ENCODE assay signal across 17 cellular contexts in the genomic region with DNA sequence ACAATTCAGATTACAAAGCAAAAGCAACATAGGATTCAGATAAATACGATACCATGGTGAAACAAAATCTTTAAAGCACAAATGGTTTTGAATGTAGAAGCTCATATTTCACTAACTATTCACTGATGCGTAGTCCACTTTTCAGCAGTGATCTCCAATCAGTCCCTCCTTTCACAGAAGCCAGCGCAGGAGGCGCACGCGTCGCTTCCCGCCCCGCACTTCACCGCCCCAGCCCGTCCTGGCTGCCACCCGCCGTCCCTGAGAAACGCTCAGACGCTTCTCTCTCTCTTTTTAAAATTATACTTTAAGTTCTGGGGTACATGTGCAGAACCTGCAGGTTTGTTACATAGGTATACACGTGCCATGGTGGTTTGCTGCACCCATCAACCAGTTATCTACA. TPM values are rescaled to one million over a fixed set of nuclear protein-coding genes. Genes with fewer than 3 reads are reported as not detected.
DNase-seq lines count a peak whose midpoint lies in the region; ATAC-seq and TF ChIP-seq lines count a peak whose summit lies in the region.
"Had no signal": no experiment of that assay in that cellular context is flagged by ENCODE, and none has a peak within 500 bp of the region (broad histone marks: within the 10 kb centered on the region; RNA-seq: fewer than 3 reads in every experiment).

No MANE protein-coding gene starts in this region.

- no peak overlapping the region for H3K27ac Mint-ChIP-seq in activated naive CD8-positive, alpha-beta T cell treated with anti-CD3 and anti-CD28 coated beads, Interleukin-2, amount 50 U/mL, for 24 hours
- H3K27ac Mint-ChIP-seq in mesothelial cell of epicardium: no peak overlapping the region
- no peak overlapping the region for H3K27ac Mint-ChIP-seq in activated T-helper 2 cell treated with anti-CD3 and anti-CD28 coated beads, Interferon-gamma antibody, Interleukin-2, Interleukin-4, amounts not matched to agents 10 μg/mL and 5 μg/mL and 100 μg/mL, durations not matched to agents 14 hours and 24 hours and 36 hours
- no peak overlapping the region for H3K27ac Mint-ChIP-seq in endothelial cell (ENCODE audit: unreplicated experiment)

- no peak for ATAC-seq in right cardiac atrium
- ATAC-seq in activated naive CD8-positive, alpha-beta T cell treated with anti-CD3 and anti-CD28 coated beads, Interleukin-2, amount 50 U/mL, for 24 hours: no peak
- no peak for ATAC-seq in GM19395 (IDR thresholded peaks at IDR 0.05; ENCODE audit: unreplicated experiment)
- ATAC-seq: PC-3 had no signal

- intact Hi-C loops in left ventricle myocardium inferior (cut with micrococcal nuclease): no loop called here
- intact Hi-C loops in right cardiac atrium (cut with DNase I): no loop called here
- intact Hi-C loops in vagina (cut with DNase I): loop anchor here (5.0 kb wide), 2 partner anchors 80 to 145 kb away; partner anchors contain the start of genes ANKLE2 and GOLGA3
- intact Hi-C loops in activated T-helper 2 cell treated with anti-CD3 and anti-CD28 coated beads, Interferon-gamma antibody, Interleukin-2, Interleukin-4, amounts not matched to agents 10 μg/mL and 5 μg/mL and 100 μg/mL, durations not matched to agents 14 hours and 24 hours and 36 hours (cut with micrococcal nuclease): loop anchor here (5.0 kb wide), 2 partner anchors 130 to 145 kb away; partner anchors contain the start of genes ANKLE2 and ZNF84

- TF ChIP-seq CTCF in left ventricle myocardium inferior (IDR thresholded peaks at IDR 0.05; ENCODE audit: borderline replicate concordance) (no peak), mesothelial cell of epicardium (IDR thresholded peaks at IDR 0.05; ENCODE audit: unreplicated experiment) (no peak), vagina (IDR thresholded peaks at IDR 0.05) (no peak), endothelial cell (IDR thresholded peaks at IDR 0.05; ENCODE audit: unreplicated experiment) (no peak)

- H3K27ac ChIP-seq in left ventricle myocardium inferior (replicated peaks): peak overlapping the region; percentile 81
- H3K27ac ChIP-seq in right cardiac atrium (ENCODE audit: low read length): no peak overlapping the region
- peak overlapping the region; percentile 37 for H3K27ac ChIP-seq in vagina
- H3K27ac ChIP-seq: C4-2B had no signal

- H3K9me3 ChIP-seq in left ventricle myocardium inferior (replicated peaks): peaks cover 18% of the 10 kb centered on the region
- no peaks in the 10 kb centered on the region for H3K9me3 ChIP-seq in right cardiac atrium (ENCODE audit: control insufficient read depth, low read length)
- peaks cover 5% of the 10 kb centered on the region for H3K9me3 ChIP-seq in vagina
- H3K9me3 ChIP-seq: HAP-1 had no signal

- H3K36me3 ChIP-seq in left ventricle myocardium inferior (peaks cover 4% of the 10 kb centered on the region), vagina (no peaks in the 10 kb centered on the region)
- H3K36me3 ChIP-seq: HAP-1 had no signal

- 21% methylated on average over 16 of the region's 16 CpGs for WGBS in right cardiac atrium

- peaks cover 9% of the 10 kb centered on the region for H3K9me3 Mint-ChIP-seq in activated naive CD8-positive, alpha-beta T cell treated with anti-CD3 and anti-CD28 coated beads, Interleukin-2, amount 50 U/mL, for 24 hours
- peaks cover 37% of the 10 kb centered on the region for H3K9me3 Mint-ChIP-seq in mesothelial cell of epicardium
- peaks cover 35% of the 10 kb centered on the region for H3K9me3 Mint-ChIP-seq in activated T-helper 2 cell treated with anti-CD3 and anti-CD28 coated beads, Interferon-gamma antibody, Interleukin-2, Interleukin-4, amounts not matched to agents 10 μg/mL and 5 μg/mL and 100 μg/mL, durations not matched to agents 14 hours and 24 hours and 36 hours
- peaks cover 5% of the 10 kb centered on the region for H3K9me3 Mint-ChIP-seq in endothelial cell (ENCODE audit: unreplicated experiment)

- no peak for TF ChIP-seq POLR2A in vagina (IDR thresholded peaks at IDR 0.05)

- H3K4me3 ChIP-seq in left ventricle myocardium inferior: peak overlapping the region; percentile 72
- H3K4me3 ChIP-seq in right cardiac atrium (ENCODE audit: low read length): no peak overlapping the region
- peak overlapping the region; percentile 63 to 78 for H3K4me3 ChIP-seq in vagina
- H3K4me3 ChIP-seq: HAP-1 had no signal

- H3K4me1 Mint-ChIP-seq in activated naive CD8-positive, alpha-beta T cell treated with anti-CD3 and anti-CD28 coated beads, Interleukin-2, amount 50 U/mL, for 24 hours: peaks cover 16% of the 10 kb centered on the region
- H3K4me1 Mint-ChIP-seq in mesothelial cell of epicardium (peaks cover 2% of the 10 kb centered on the region), endothelial cell (ENCODE audit: unreplicated experiment) (no peaks in the 10 kb centered on the region)
- H3K4me1 Mint-ChIP-seq in activated T-helper 2 cell treated with anti-CD3 and anti-CD28 coated beads, Interferon-gamma antibody, Interleukin-2, Interleukin-4, amounts not matched to agents 10 μg/mL and 5 μg/mL and 100 μg/mL, durations not matched to agents 14 hours and 24 hours and 36 hours (ENCODE audit: low read depth): peaks cover 4% of the 10 kb centered on the region

- H3K4me1 ChIP-seq in left ventricle myocardium inferior: peaks cover 26% of the 10 kb centered on the region
- no peaks in the 10 kb centered on the region for H3K4me1 ChIP-seq in right cardiac atrium (ENCODE audit: control insufficient read depth, insufficient read depth, low read length)
- H3K4me1 ChIP-seq in vagina: peaks cover 20% of the 10 kb centered on the region
- H3K4me1 ChIP-seq: HAP-1 had no signal

- no peak for DNase-seq in left ventricle myocardium inferior
- no peak for DNase-seq in right cardiac atrium
- no peak for DNase-seq in activated naive CD8-positive, alpha-beta T cell treated with anti-CD3 and anti-CD28 coated beads, Interleukin-2, amount 50 U/mL, for 24 hours
- DNase-seq in mesothelial cell of epicardium (ENCODE audit: low spot score in 2 of 2, unreplicated experiment in 2 of 2): no peak
- no peak for DNase-seq in vagina (ENCODE audit: extremely low spot score in 2 of 2)
- no peak for DNase-seq in activated T-helper 2 cell treated with anti-CD3 and anti-CD28 coated beads, Interferon-gamma antibody, Interleukin-2, Interleukin-4, amounts not matched to agents 10 μg/mL and 5 μg/mL and 100 μg/mL, durations not matched to agents 14 hours and 24 hours and 36 hours (ENCODE audit: low spot score)
- no peak for DNase-seq in endothelial cell (ENCODE audit: low spot score)
- DNase-seq: activated CD4-positive, alpha-beta T cell treated with anti-CD3 and anti-CD28 coated beads for 4 hours; activated naive CD8-positive, alpha-beta T cell treated with anti-CD3 and anti-CD28 coated beads, Interleukin-2, amount 10 ng/mL, durations not matched to agents 7 days and 5 days; cerebellar nuclear complex; GF-D8; NCI-H226; PC-3; stimulated activated CD4-positive, alpha-beta T cell treated with anti-CD3 and anti-CD28 coated beads, Interleukin-2, amount 100 ng/mL, for 48 hours had no signal

- peaks cover 29% of the 10 kb centered on the region for H3K27me3 ChIP-seq in left ventricle myocardium inferior (ENCODE audit: low read depth)
- H3K27me3 ChIP-seq in right cardiac atrium (ENCODE audit: control insufficient read depth, insufficient read depth): no peaks in the 10 kb centered on the region
- H3K27me3 ChIP-seq in vagina: no peaks in the 10 kb centered on the region

- peaks cover 13% of the 10 kb centered on the region for H3K27me3 Mint-ChIP-seq in activated naive CD8-positive, alpha-beta T cell treated with anti-CD3 and anti-CD28 coated beads, Interleukin-2, amount 50 U/mL, for 24 hours
- H3K27me3 Mint-ChIP-seq in mesothelial cell of epicardium (ENCODE audit: low read depth) (peaks cover 26% of the 10 kb centered on the region), endothelial cell (ENCODE audit: unreplicated experiment) (peaks cover 6% of the 10 kb centered on the region)
- peaks cover 13% of the 10 kb centered on the region for H3K27me3 Mint-ChIP-seq in activated T-helper 2 cell treated with anti-CD3 and anti-CD28 coated beads, Interferon-gamma antibody, Interleukin-2, Interleukin-4, amounts not matched to agents 10 μg/mL and 5 μg/mL and 100 μg/mL, durations not matched to agents 14 hours and 24 hours and 36 hours (ENCODE audit: low read depth)

- H3K4me3 Mint-ChIP-seq in activated naive CD8-positive, alpha-beta T cell treated with anti-CD3 and anti-CD28 coated beads, Interleukin-2, amount 50 U/mL, for 24 hours: peak overlapping the region; percentile 21
- peak overlapping the region; percentile 31 for H3K4me3 Mint-ChIP-seq in mesothelial cell of epicardium
- no peak overlapping the region for H3K4me3 Mint-ChIP-seq in activated T-helper 2 cell treated with anti-CD3 and anti-CD28 coated beads, Interferon-gamma antibody, Interleukin-2, Interleukin-4, amounts not matched to agents 10 μg/mL and 5 μg/mL and 100 μg/mL, durations not matched to agents 14 hours and 24 hours and 36 hours (ENCODE audit: low read depth)
- no peak overlapping the region for H3K4me3 Mint-ChIP-seq in endothelial cell (ENCODE audit: unreplicated experiment)

- peaks cover 12% of the 10 kb centered on the region for H3K36me3 Mint-ChIP-seq in activated naive CD8-positive, alpha-beta T cell treated with anti-CD3 and anti-CD28 coated beads, Interleukin-2, amount 50 U/mL, for 24 hours (ENCODE audit: low read depth)
- H3K36me3 Mint-ChIP-seq in mesothelial cell of epicardium: peaks cover 12% of the 10 kb centered on the region
- H3K36me3 Mint-ChIP-seq in activated T-helper 2 cell treated with anti-CD3 and anti-CD28 coated beads, Interferon-gamma antibody, Interleukin-2, Interleukin-4, amounts not matched to agents 10 μg/mL and 5 μg/mL and 100 μg/mL, durations not matched to agents 14 hours and 24 hours and 36 hours (ENCODE audit: low read depth): peaks cover 15% of the 10 kb centered on the region
- H3K36me3 Mint-ChIP-seq in endothelial cell (ENCODE audit: low read depth, unreplicated experiment): peaks cover 8% of the 10 kb centered on the region

RNA-seq across cellular contexts. Expression of gene CHFR, which starts 19.8 kb away (rescaled TPM):
- total RNA-seq in left ventricle myocardium inferior: 14.4 TPM
- total RNA-seq in right cardiac atrium: 10 to 100 TPM; 15.3 to 27.6 (median 17.5) TPM
- 12.5 TPM for polyA plus RNA-seq in right cardiac atrium
- 41.3 to 52.9 TPM (median 47.7 TPM) in 3 replicates for total RNA-seq in mesothelial cell of epicardium
- total RNA-seq in vagina: 37.1 TPM
- 55.0 and 59.9 TPM in 2 replicates for total RNA-seq in activated T-helper 2 cell treated with anti-CD3 and anti-CD28 coated beads, Interferon-gamma antibody, Interleukin-2, Interleukin-4, amounts not matched to agents 10 μg/mL and 5 μg/mL and 100 μg/mL, durations not matched to agents 14 hours and 24 hours and 36 hours
- total RNA-seq in endothelial cell (ENCODE audit: unreplicated experiment): 74.1 TPM

RNA-seq across cellular contexts. Expression of gene ZNF605, which starts 48.9 kb away (rescaled TPM):
- 12.9 TPM for total RNA-seq in left ventricle myocardium inferior
- 10 to 100 TPM in 3 of 4 donors, 1 to 10 TPM in 1; 9.7 to 17.4 (median 15.3) TPM for total RNA-seq in right cardiac atrium
- 6.5 TPM for polyA plus RNA-seq in right cardiac atrium
- 31.3 to 33.5 TPM (median 31.3 TPM) in 3 replicates for total RNA-seq in mesothelial cell of epicardium
- 10.1 TPM for total RNA-seq in vagina
- 7.3 and 8.2 TPM in 2 replicates for total RNA-seq in activated T-helper 2 cell treated with anti-CD3 and anti-CD28 coated beads, Interferon-gamma antibody, Interleukin-2, Interleukin-4, amounts not matched to agents 10 μg/mL and 5 μg/mL and 100 μg/mL, durations not matched to agents 14 hours and 24 hours and 36 hours
- 8.3 TPM for total RNA-seq in endothelial cell (ENCODE audit: unreplicated experiment)

Comparison
In these comparisons a context has a peak if more than half of its experiments do, and no peak if none do; other contexts are left out.
1. H3K4me3 Mint-ChIP-seq: peak in activated naive CD8-positive, alpha-beta T cell treated with anti-CD3 and anti-CD28 coated beads, Interleukin-2, amount 50 U/mL, for 24 hours (single experiment) and mesothelial cell of epicardium (single experiment); none in activated T-helper 2 cell treated with anti-CD3 and anti-CD28 coated beads, Interferon-gamma antibody, Interleukin-2, Interleukin-4, amounts not matched to agents 10 μg/mL and 5 μg/mL and 100 μg/mL, durations not matched to agents 14 hours and 24 hours and 36 hours (single experiment) and endothelial cell (single experiment).
2. intact Hi-C loops: an anchor here in vagina (5.0 kb wide) and activated T-helper 2 cell treated with anti-CD3 and anti-CD28 coated beads, Interferon-gamma antibody, Interleukin-2, Interleukin-4, amounts not matched to agents 10 μg/mL and 5 μg/mL and 100 μg/mL, durations not matched to agents 14 hours and 24 hours and 36 hours (5.0 kb wide); none called in left ventricle myocardium inferior and right cardiac atrium.